Comparison of ENCODE assay signal across 1 cellular context in genomic region chr1:228697209-228698016, GRCh38.
TF ChIP-seq lines count a peak whose summit lies in the region.

No MANE protein-coding gene starts in this region.

TF ChIP-seq in GM23338, 12 proteins besides CTCF, POLR2A, EP300 and RAD21 (continued from another document):
- TF ChIP-seq JUNB (IDR thresholded peaks at IDR 0.05; ENCODE audit: unreplicated experiment), result no peak
